ENCODE assay signal across 34 cellular contexts in genomic region chr4:87370071-87370470, GRCh38. TPM values are rescaled to one million over a fixed set of nuclear protein-coding genes. Genes with fewer than 3 reads are reported as not detected.
"Had no signal": no experiment of that assay in that cellular context is flagged by ENCODE, and none has a peak within 500 bp of the region (broad histone marks: within the 10 kb centered on the region; RNA-seq: fewer than 3 reads in every experiment).

No MANE protein-coding gene starts in this region.

- H3K27me3 ChIP-seq: gastroesophageal sphincter, heart left ventricle, left lung, neutrophil, pancreas, right atrium auricular region, sigmoid colon, stomach, testis, tibial artery had no signal

- H3K9me3 ChIP-seq: gastroesophageal sphincter, heart left ventricle, left lung, lower lobe of right lung, mucosa of descending colon, neutrophil, pancreas, right atrium auricular region, sigmoid colon, stomach, testis, tibial artery had no signal

- H3K27ac ChIP-seq: epithelial cell of prostate, gastroesophageal sphincter, lower lobe of right lung, neutrophil, pancreas, sigmoid colon, stomach, testis, tibial artery had no signal

- DNase-seq: central memory CD4-positive, alpha-beta T cell; effector memory CD8-positive, alpha-beta T cell; foreskin fibroblast; heart left ventricle; hippocampal formation; left cardiac atrium; left lung; lower lobe of right lung; mesenchymal stem cell; mucosa of descending colon; naive B cell; pancreas; sigmoid colon; stimulated activated CD4-positive, alpha-beta T cell treated with anti-CD3 and anti-CD28 coated beads, Interleukin-2, amount 100 ng/mL, for 24 hours; stimulated activated CD4-positive, alpha-beta T cell treated with anti-CD3 and anti-CD28 coated beads, Interleukin-4, amount 100 ng/mL, for 24 hours; stimulated activated naive CD4-positive, alpha-beta T cell treated with Interleukin-2 at 50 U/mL for 16 hours; stomach; substantia nigra; testis; tibial artery had no signal

- H3K27me3 Mint-ChIP-seq: effector memory CD8-positive, alpha-beta T cell; naive B cell; natural killer cell treated with Interleukin-12 subunit alpha and Interleukin-12 subunit beta and Interleukin-15 and Interleukin-18, amount 100 ng/mL, for 72 hours; type B pancreatic cell had no signal

- H3K4me3 ChIP-seq: gastroesophageal sphincter, heart left ventricle, left lung, lower lobe of right lung, mucosa of descending colon, pancreas, right atrium auricular region, sigmoid colon, stomach, testis, tibial artery had no signal

- ATAC-seq: effector memory CD8-positive, alpha-beta T cell; esophagus mucosa; gastroesophageal sphincter; heart left ventricle; left cardiac atrium; left lung; lower lobe of right lung; mucosa of descending colon; natural killer cell treated with Interleukin-12 subunit alpha and Interleukin-12 subunit beta and Interleukin-15 and Interleukin-18, amount 100 ng/mL, for 72 hours; pancreas; stimulated activated effector memory CD8-positive, alpha-beta T cell treated with anti-CD3 and anti-CD28 coated beads, Interleukin-12 subunit alpha, Interleukin-12 subunit beta, amount 100 ng/mL, for 72 hours had no signal

- H3K4me3 Mint-ChIP-seq: effector memory CD8-positive, alpha-beta T cell; mesothelial cell of epicardium; naive B cell; natural killer cell treated with Interleukin-12 subunit alpha and Interleukin-12 subunit beta and Interleukin-15 and Interleukin-18, amount 100 ng/mL, for 72 hours; neural crest cell; stimulated activated effector memory CD8-positive, alpha-beta T cell treated with anti-CD3 and anti-CD28 coated beads, Interleukin-12 subunit alpha, Interleukin-12 subunit beta, amount 100 ng/mL, for 72 hours; type B pancreatic cell had no signal

- H3K4me1 ChIP-seq: gastroesophageal sphincter, right atrium auricular region, sigmoid colon, testis, tibial artery had no signal

- H3K4me1 Mint-ChIP-seq: neural crest cell; stimulated activated effector memory CD8-positive, alpha-beta T cell treated with anti-CD3 and anti-CD28 coated beads, Interleukin-12 subunit alpha, Interleukin-12 subunit beta, amount 100 ng/mL, for 72 hours had no signal

- H3K27ac Mint-ChIP-seq: effector memory CD8-positive, alpha-beta T cell; mesothelial cell of epicardium; natural killer cell treated with Interleukin-12 subunit alpha and Interleukin-12 subunit beta and Interleukin-15 and Interleukin-18, amount 100 ng/mL, for 72 hours; stimulated activated effector memory CD8-positive, alpha-beta T cell treated with anti-CD3 and anti-CD28 coated beads, Interleukin-12 subunit alpha, Interleukin-12 subunit beta, amount 100 ng/mL, for 72 hours; type B pancreatic cell had no signal

- FAIRE-seq: colon, endometrium, islet of Langerhans, pancreas had no signal

- H3K9me3 Mint-ChIP-seq: effector memory CD8-positive, alpha-beta T cell; naive B cell; natural killer cell treated with Interleukin-12 subunit alpha and Interleukin-12 subunit beta and Interleukin-15 and Interleukin-18, amount 100 ng/mL, for 72 hours; stimulated activated effector memory CD8-positive, alpha-beta T cell treated with anti-CD3 and anti-CD28 coated beads, Interleukin-12 subunit alpha, Interleukin-12 subunit beta, amount 100 ng/mL, for 72 hours; type B pancreatic cell had no signal

RNA-seq across cellular contexts. Expression of gene HSD17B13, which starts 47.4 kb away (rescaled TPM):
- total RNA-seq: esophagus mucosa, neural crest cell, right atrium auricular region, skeletal muscle tissue had no signal
